ENCODE assay signal across 8 cellular contexts in genomic region chr5:76790632-76791290, GRCh38. TPM values are rescaled to one million over a fixed set of nuclear protein-coding genes. Genes with fewer than 3 reads are reported as not detected.
DNase-seq lines count a peak whose midpoint lies in the region; ATAC-seq and TF ChIP-seq lines count a peak whose summit lies in the region.

No MANE protein-coding gene starts in this region.

- H3K36me3 ChIP-seq in left ventricle myocardium inferior = no peaks in the 10 kb centered on the region

- H3K9me3 ChIP-seq in left ventricle myocardium inferior (replicated peaks) = no peaks in the 10 kb centered on the region

- H3K4me1 Mint-ChIP-seq in activated naive CD8-positive, alpha-beta T cell (ENCODE audit: low read depth) = peaks cover 12% of the 10 kb centered on the region
- H3K4me1 Mint-ChIP-seq in activated naive CD8-positive, alpha-beta T cell treated with anti-CD3 and anti-CD28 coated beads for 36 hours = peaks cover 7% of the 10 kb centered on the region
- peaks cover 6% of the 10 kb centered on the region for H3K4me1 Mint-ChIP-seq in stimulated activated naive CD8-positive, alpha-beta T cell treated with anti-CD3 and anti-CD28 coated beads, Interleukin-15, amount 100 ng/mL, for 72 hours

- intact Hi-C loops in left ventricle myocardium inferior (cut with micrococcal nuclease) = no loop called here

- no peaks in the 10 kb centered on the region for H3K9me3 Mint-ChIP-seq in activated naive CD8-positive, alpha-beta T cell (ENCODE audit: low read depth)
- no peaks in the 10 kb centered on the region for H3K9me3 Mint-ChIP-seq in activated naive CD8-positive, alpha-beta T cell treated with anti-CD3 and anti-CD28 coated beads for 36 hours
- no peaks in the 10 kb centered on the region for H3K9me3 Mint-ChIP-seq in stimulated activated naive CD8-positive, alpha-beta T cell treated with anti-CD3 and anti-CD28 coated beads, Interleukin-15, amount 100 ng/mL, for 72 hours

- no peaks in the 10 kb centered on the region for H3K27me3 ChIP-seq in left ventricle myocardium inferior (ENCODE audit: low read depth)

- no peak overlapping the region for H3K4me3 ChIP-seq in left ventricle myocardium inferior

- H3K27ac Mint-ChIP-seq in activated naive CD8-positive, alpha-beta T cell = peak overlapping the region; percentile 66
- H3K27ac Mint-ChIP-seq in activated naive CD8-positive, alpha-beta T cell treated with anti-CD3 and anti-CD28 coated beads for 36 hours = no peak overlapping the region
- H3K27ac Mint-ChIP-seq in stimulated activated naive CD8-positive, alpha-beta T cell treated with anti-CD3 and anti-CD28 coated beads, Interleukin-15, amount 100 ng/mL, for 72 hours = peak overlapping the region in 1 of 2 donors; percentile 6

- ATAC-seq in stimulated activated naive CD8-positive, alpha-beta T cell treated with anti-CD3 and anti-CD28 coated beads, Interleukin-15, amount 100 ng/mL, for 72 hours = peak; percentile 74
- ATAC-seq in GM21717 (IDR thresholded peaks at IDR 0.05; ENCODE audit: unreplicated experiment) (no peak), GM18868 (IDR thresholded peaks at IDR 0.05; ENCODE audit: unreplicated experiment) (no peak), GM19324 (IDR thresholded peaks at IDR 0.05; ENCODE audit: low FRiP score, unreplicated experiment) (no peak)

- peak overlapping the region; percentile 71 for H3K27ac ChIP-seq in left ventricle myocardium inferior (replicated peaks)

- DNase-seq in activated naive CD8-positive, alpha-beta T cell treated with anti-CD3 and anti-CD28 coated beads for 36 hours = no peak
- DNase-seq in activated T-cell treated with anti-CD3 and anti-CD28 coated beads, Interleukin-2, amount 50 U/mL, for 48 hours = peak; percentile 27 to 35
- no peak for DNase-seq in left ventricle myocardium inferior
- no peak for DNase-seq in stimulated activated naive CD8-positive, alpha-beta T cell treated with anti-CD3 and anti-CD28 coated beads, Interleukin-15, amount 100 ng/mL, for 72 hours

- TF ChIP-seq CTCF in left ventricle myocardium inferior (IDR thresholded peaks at IDR 0.05; ENCODE audit: borderline replicate concordance) = no peak

- no peaks in the 10 kb centered on the region for H3K36me3 Mint-ChIP-seq in activated naive CD8-positive, alpha-beta T cell
- no peaks in the 10 kb centered on the region for H3K36me3 Mint-ChIP-seq in activated naive CD8-positive, alpha-beta T cell treated with anti-CD3 and anti-CD28 coated beads for 36 hours

- no peak overlapping the region for H3K4me3 Mint-ChIP-seq in activated naive CD8-positive, alpha-beta T cell
- H3K4me3 Mint-ChIP-seq in activated naive CD8-positive, alpha-beta T cell treated with anti-CD3 and anti-CD28 coated beads for 36 hours = no peak overlapping the region
- no peak overlapping the region for H3K4me3 Mint-ChIP-seq in stimulated activated naive CD8-positive, alpha-beta T cell treated with anti-CD3 and anti-CD28 coated beads, Interleukin-15, amount 100 ng/mL, for 72 hours

- no peaks in the 10 kb centered on the region for H3K27me3 Mint-ChIP-seq in activated naive CD8-positive, alpha-beta T cell
- H3K27me3 Mint-ChIP-seq in activated naive CD8-positive, alpha-beta T cell treated with anti-CD3 and anti-CD28 coated beads for 36 hours = no peaks in the 10 kb centered on the region
- no peaks in the 10 kb centered on the region for H3K27me3 Mint-ChIP-seq in stimulated activated naive CD8-positive, alpha-beta T cell treated with anti-CD3 and anti-CD28 coated beads, Interleukin-15, amount 100 ng/mL, for 72 hours

- H3K4me1 ChIP-seq in left ventricle myocardium inferior = peaks cover 49% of the 10 kb centered on the region

RNA-seq across cellular contexts. Expression of gene F2RL1, which starts 28.1 kb away (rescaled TPM):
- 1 to 10 TPM; 2.9 to 3.6 TPM for total RNA-seq in activated naive CD8-positive, alpha-beta T cell treated with anti-CD3 and anti-CD28 coated beads for 36 hours
- total RNA-seq in left ventricle myocardium inferior = 2.0 TPM

RNA-seq across cellular contexts. Expression of gene S100Z, which starts 59.1 kb away (rescaled TPM):
- total RNA-seq in activated naive CD8-positive, alpha-beta T cell treated with anti-CD3 and anti-CD28 coated beads for 36 hours = under 1 TPM in 1 of 2 experiments, not detected in 1; 0.23 TPM
- total RNA-seq in left ventricle myocardium inferior = not detected

Comparison
In these comparisons a context has a peak if more than half of its experiments do, and no peak if none do; other contexts are left out.
1. DNase-seq: peak in activated T-cell treated with anti-CD3 and anti-CD28 coated beads, Interleukin-2, amount 50 U/mL, for 48 hours (2 of 2); none in activated naive CD8-positive, alpha-beta T cell treated with anti-CD3 and anti-CD28 coated beads for 36 hours (single experiment), left ventricle myocardium inferior (single experiment) and stimulated activated naive CD8-positive, alpha-beta T cell treated with anti-CD3 and anti-CD28 coated beads, Interleukin-15, amount 100 ng/mL, for 72 hours (0 of 2).